In genomic region chr6:109373333-109373732, GRCh38 we compare ENCODE assay signal across 13 cellular contexts. TPM values are rescaled to one million over a fixed set of nuclear protein-coding genes. Genes with fewer than 3 reads are reported as not detected.
DNase-seq lines count a peak whose midpoint lies in the region; ATAC-seq and TF ChIP-seq lines count a peak whose summit lies in the region.
"Had no signal": no experiment of that assay in that cellular context is flagged by ENCODE, and none has a peak within 500 bp of the region (broad histone marks: within the 10 kb centered on the region; RNA-seq: fewer than 3 reads in every experiment).

No MANE protein-coding gene starts in this region.

- intact Hi-C loops in CD4-positive, alpha-beta memory T cell (cut with micrococcal nuclease) = no loop called here
- intact Hi-C loops in CD4-positive, alpha-beta T cell (cut with DNase I, micrococcal nuclease) = loop anchor here (1.0 to 10.0 kb wide), 3 partner anchors 8 to 801 kb away; partner anchors contain the start of gene WASF1 (in 1 of the 2)

- no peak overlapping the region for H3K27ac ChIP-seq in CD4-positive, alpha-beta memory T cell (ENCODE audit: low read depth, low read length)
- no peak overlapping the region for H3K27ac ChIP-seq in CD4-positive, alpha-beta T cell (ENCODE audit: low read depth, low read length)
- H3K27ac ChIP-seq in foreskin keratinocyte = no peak overlapping the region
- H3K27ac ChIP-seq: SJCRH30 had no signal

- CTCF ChIA-PET in CD4-positive, alpha-beta memory T cell (lab: Charles Lee; ENCODE audit: partially characterized antibody) = interaction anchor here (0.8 to 4.6 kb wide), 3 partner anchors 10 to 186 kb away, joined by 3 to 17 read pairs (median 4); partner anchors contain the start of gene CD164
- CTCF ChIA-PET in CD4-positive, alpha-beta T cell (lab: Charles Lee) = no interaction called here

- DNase-seq in CD4-positive, alpha-beta memory T cell = no peak
- no peak for DNase-seq in activated naive CD8-positive, alpha-beta T cell treated with anti-CD3 and anti-CD28 coated beads for 36 hours
- no peak for DNase-seq in CD4-positive, alpha-beta T cell
- DNase-seq in GOT3 (lab: John Stamatoyannopoulos, UW) = no peak
- DNase-seq in foreskin keratinocyte = no peak
- no peak for DNase-seq in SW 1271 (lab: John Stamatoyannopoulos, UW)
- DNase-seq: C1 segment of cervical spinal cord, foreskin fibroblast, left ventricle myocardium superior, SJCRH30 had no signal

- peak overlapping the region in 6 of 7 donors; percentile 20 to 77 (median 69) for H3K27ac Mint-ChIP-seq in CD4-positive, alpha-beta memory T cell
- peak overlapping the region; percentile 69 for H3K27ac Mint-ChIP-seq in activated naive CD8-positive, alpha-beta T cell treated with anti-CD3 and anti-CD28 coated beads for 36 hours
- H3K27ac Mint-ChIP-seq in CD4-positive, alpha-beta T cell = no peak overlapping the region
- H3K27ac Mint-ChIP-seq: GM23338 had no signal

- H3K4me1 ChIP-seq in CD4-positive, alpha-beta memory T cell (ENCODE audit: insufficient read depth, low read length) = peaks cover 62% of the 10 kb centered on the region
- no peaks in the 10 kb centered on the region for H3K4me1 ChIP-seq in foreskin keratinocyte
- H3K4me1 ChIP-seq: SJCRH30 had no signal

- H3K9me3 Mint-ChIP-seq in CD4-positive, alpha-beta memory T cell = no peaks in the 10 kb centered on the region
- H3K9me3 Mint-ChIP-seq in activated naive CD8-positive, alpha-beta T cell treated with anti-CD3 and anti-CD28 coated beads for 36 hours = no peaks in the 10 kb centered on the region
- no peaks in the 10 kb centered on the region for H3K9me3 Mint-ChIP-seq in CD4-positive, alpha-beta T cell
- H3K9me3 Mint-ChIP-seq: GM23338 had no signal

- H3K4me3 ChIP-seq in CD4-positive, alpha-beta memory T cell (ENCODE audit: low read length in 2 of 2) = no peak overlapping the region
- H3K4me3 ChIP-seq: GM23338, SJCRH30 had no signal

- no peaks in the 10 kb centered on the region for H3K9me3 ChIP-seq in CD4-positive, alpha-beta memory T cell (ENCODE audit: control insufficient read depth in 1 of 2, low read length in 2 of 2)
- no peaks in the 10 kb centered on the region for H3K9me3 ChIP-seq in CD4-positive, alpha-beta T cell (ENCODE audit: control insufficient read depth, low read length)
- H3K9me3 ChIP-seq: SJCRH30 had no signal

- H3K4me3 Mint-ChIP-seq in CD4-positive, alpha-beta memory T cell = peak overlapping the region in 4 of 8 donors; percentile 34 to 62 (median 42)
- H3K4me3 Mint-ChIP-seq in activated naive CD8-positive, alpha-beta T cell treated with anti-CD3 and anti-CD28 coated beads for 36 hours = no peak overlapping the region
- H3K4me3 Mint-ChIP-seq in CD4-positive, alpha-beta T cell = no peak overlapping the region
- H3K4me3 Mint-ChIP-seq: GM23338 had no signal

- TF ChIP-seq CTCF in CD4-positive, alpha-beta T cell (IDR thresholded peaks at IDR 0.05) = no peak
- TF ChIP-seq CTCF in foreskin keratinocyte (conservative IDR thresholded peaks at IDR 0.05) = no peak

- H3K4me1 Mint-ChIP-seq in CD4-positive, alpha-beta memory T cell = peaks cover 50 to 78% (median 61%) of the 10 kb centered on the region in 4 donors
- H3K4me1 Mint-ChIP-seq in activated naive CD8-positive, alpha-beta T cell treated with anti-CD3 and anti-CD28 coated beads for 36 hours = peaks cover 58% of the 10 kb centered on the region
- H3K4me1 Mint-ChIP-seq in CD4-positive, alpha-beta T cell (ENCODE audit: low read depth) = peaks cover 77% of the 10 kb centered on the region
- H3K4me1 Mint-ChIP-seq: GM23338 had no signal

- POLR2A ChIA-PET in CD4-positive, alpha-beta memory T cell (lab: Charles Lee; ENCODE audit: partially characterized antibody) = interaction anchor here (2.8 kb wide), 1 partner anchor 9 kb away, joined by 18 read pairs; the partner anchor contains the start of gene CD164
- POLR2A ChIA-PET in CD4-positive, alpha-beta T cell (lab: Charles Lee) = interaction anchor here (2.8 kb wide), 1 partner anchor 9 kb away, joined by 22 read pairs; the partner anchor contains the start of gene CD164

- H3K27me3 Mint-ChIP-seq in CD4-positive, alpha-beta memory T cell = no peaks in the 10 kb centered on the region
- no peaks in the 10 kb centered on the region for H3K27me3 Mint-ChIP-seq in activated naive CD8-positive, alpha-beta T cell treated with anti-CD3 and anti-CD28 coated beads for 36 hours
- no peaks in the 10 kb centered on the region for H3K27me3 Mint-ChIP-seq in CD4-positive, alpha-beta T cell

- H3K36me3 Mint-ChIP-seq in CD4-positive, alpha-beta memory T cell = peaks cover 59 to 85% of the 10 kb centered on the region in 2 donors
- peaks cover 51% of the 10 kb centered on the region for H3K36me3 Mint-ChIP-seq in activated naive CD8-positive, alpha-beta T cell treated with anti-CD3 and anti-CD28 coated beads for 36 hours
- peaks cover 94% of the 10 kb centered on the region for H3K36me3 Mint-ChIP-seq in CD4-positive, alpha-beta T cell (ENCODE audit: low read depth)

- H3K27me3 ChIP-seq in CD4-positive, alpha-beta memory T cell (ENCODE audit: insufficient read depth, low read length) = no peaks in the 10 kb centered on the region
- H3K27me3 ChIP-seq in CD4-positive, alpha-beta T cell (ENCODE audit: control insufficient read depth, insufficient read depth, low read length) = no peaks in the 10 kb centered on the region
- no peaks in the 10 kb centered on the region for H3K27me3 ChIP-seq in foreskin keratinocyte
- H3K27me3 ChIP-seq: SJCRH30 had no signal

- peaks cover 63% of the 10 kb centered on the region for H3K36me3 ChIP-seq in CD4-positive, alpha-beta memory T cell (ENCODE audit: insufficient read depth, low read length)

- ATAC-seq in GM19324 (IDR thresholded peaks at IDR 0.05; ENCODE audit: low FRiP score, unreplicated experiment) (peak; percentile 26), HG02981 (IDR thresholded peaks at IDR 0.05; ENCODE audit: unreplicated experiment) (peak; percentile 0), foreskin keratinocyte (no peak)
- ATAC-seq in CD4-positive, alpha-beta T cell (ENCODE audit: poor library complexity) = no peak
- ATAC-seq: GM23338 had no signal

RNA-seq across cellular contexts. Expression of gene CD164, which starts 8.9 kb away (rescaled TPM):
- 100 to 1,000 TPM; 222 to 231 TPM for total RNA-seq in CD4-positive, alpha-beta memory T cell
- polyA plus RNA-seq in CD4-positive, alpha-beta memory T cell = 100 to 1,000 TPM; 302 to 445 TPM
- total RNA-seq in activated naive CD8-positive, alpha-beta T cell treated with anti-CD3 and anti-CD28 coated beads for 36 hours = 100 to 1,000 TPM; 171 to 180 TPM
- 100 to 1,000 TPM; 179 to 183 TPM for total RNA-seq in CD4-positive, alpha-beta T cell
- total RNA-seq in foreskin keratinocyte = 138 and 154 TPM in 2 replicates
- 82.1 and 82.4 TPM in 2 replicates for polyA plus RNA-seq in foreskin keratinocyte

Comparison
In these comparisons a context has a peak if more than half of its experiments do, and no peak if none do; other contexts are left out.
1. ATAC-seq: peak in GM19324 (single experiment) and HG02981 (single experiment); none in CD4-positive, alpha-beta T cell (single experiment) and foreskin keratinocyte (single experiment).